In genomic region chr2:68251855-68252406, GRCh38 we compare ENCODE assay signal across 8 cellular contexts. TPM values are rescaled to one million over a fixed set of nuclear protein-coding genes. Genes with fewer than 3 reads are reported as not detected.
DNase-seq lines count a peak whose midpoint lies in the region; ATAC-seq and TF ChIP-seq lines count a peak whose summit lies in the region.

No MANE protein-coding gene starts in this region.

- DNase-seq in HuH-7.5 (ENCODE audit: low spot score) (peak; percentile 10), activated T-cell treated with anti-CD3 and anti-CD28 coated beads for 24 hours (ENCODE audit: low read depth) (peak; percentile 17), erythroblast (lab: John Stamatoyannopoulos, UW) (peak; percentile 67 to 80), neural progenitor cell (ENCODE audit: low spot score) (peak; percentile 72), thoracic aorta (ENCODE audit: low spot score) (no peak), NCI-H1436 treated with DMSO at 0.1 percent for 48 hours (lab: John Stamatoyannopoulos, UW) (no peak)

- peak; percentile 13 for ATAC-seq in GM19455 (IDR thresholded peaks at IDR 0.05; ENCODE audit: unreplicated experiment)
- ATAC-seq in thoracic aorta (ENCODE audit: insufficient number of reproducible peaks, low FRiP score, low read depth) = peak; percentile 17

- no peak for TF ChIP-seq POLR2A in erythroblast (IDR thresholded peaks at IDR 0.05; ENCODE audit: low read length)

- H3K27me3 ChIP-seq in BLaER1 treated with 17β-estradiol and CSF1 and Interleukin-3, amounts not matched to agents 10 nM and 100 nM = no peaks in the 10 kb centered on the region
- no peaks in the 10 kb centered on the region for H3K27me3 ChIP-seq in neural progenitor cell
- no peaks in the 10 kb centered on the region for H3K27me3 ChIP-seq in thoracic aorta (replicated peaks; ENCODE audit: insufficient read depth)

- H3K27me3 Mint-ChIP-seq in neural progenitor cell (ENCODE audit: insufficient read depth, low read depth) = peaks cover 4% of the 10 kb centered on the region

- no peaks in the 10 kb centered on the region for H3K36me3 Mint-ChIP-seq in neural progenitor cell

- H3K36me3 ChIP-seq in BLaER1 treated with 17β-estradiol and CSF1 and Interleukin-3, amounts not matched to agents 10 nM and 100 nM = peaks cover 0 to 20% (median 13%) of the 10 kb centered on the region in 11 experiments; a peak in 10 of 22 replicates
- H3K36me3 ChIP-seq in neural progenitor cell (no peaks in the 10 kb centered on the region), thoracic aorta (no peaks in the 10 kb centered on the region)

- no peaks in the 10 kb centered on the region for H3K9me3 ChIP-seq in BLaER1 treated with 17β-estradiol and CSF1 and Interleukin-3, amounts not matched to agents 10 nM and 100 nM (replicated peaks in 1 of 11)
- H3K9me3 ChIP-seq in neural progenitor cell (ENCODE audit: low read depth) = no peaks in the 10 kb centered on the region
- H3K9me3 ChIP-seq in thoracic aorta = no peaks in the 10 kb centered on the region

- no peak overlapping the region for H3K27ac Mint-ChIP-seq in neural progenitor cell

- H3K9me3 Mint-ChIP-seq in neural progenitor cell = no peaks in the 10 kb centered on the region

- peaks cover 40 to 42% (median 40%) of the 10 kb centered on the region in 11 experiments for H4K20me1 ChIP-seq in BLaER1 treated with 17β-estradiol and CSF1 and Interleukin-3, amounts not matched to agents 10 nM and 100 nM
- H4K20me1 ChIP-seq in neural progenitor cell (ENCODE audit: low read depth) = peaks cover 44% of the 10 kb centered on the region

- H3K27ac ChIP-seq in BLaER1 treated with 17β-estradiol and CSF1 and Interleukin-3, amounts not matched to agents 10 nM and 100 nM = peak overlapping the region; percentile 93 to 99 (median 95)
- H3K27ac ChIP-seq in neural progenitor cell (peak overlapping the region; percentile 98), thoracic aorta (peak overlapping the region; percentile 84 to 92)

- peaks cover 38 to 55% (median 54%) of the 10 kb centered on the region in 10 experiments for H3K4me1 ChIP-seq in BLaER1 treated with 17β-estradiol and CSF1 and Interleukin-3, amounts not matched to agents 10 nM and 100 nM
- peaks cover 39% of the 10 kb centered on the region for H3K4me1 ChIP-seq in neural progenitor cell
- peaks cover 45 to 51% of the 10 kb centered on the region in 2 donors for H3K4me1 ChIP-seq in thoracic aorta (ENCODE audit: control insufficient read depth in 1 of 2, low read depth in 2 of 2)

- peak overlapping the region; percentile 96 to 99 (median 97) for H3K9ac ChIP-seq in BLaER1 treated with 17β-estradiol and CSF1 and Interleukin-3, amounts not matched to agents 10 nM and 100 nM
- peak overlapping the region; percentile 83 for H3K9ac ChIP-seq in neural progenitor cell

- H3K79me2 ChIP-seq in neural progenitor cell (ENCODE audit: low read depth) = peaks cover 67% of the 10 kb centered on the region

- H3K4me1 Mint-ChIP-seq in neural progenitor cell = peaks cover 31% of the 10 kb centered on the region

- peak overlapping the region in 9 of 11 experiments; percentile 81 to 95 (median 89); a peak in 12 of 22 replicates for H3K4me2 ChIP-seq in BLaER1 treated with 17β-estradiol and CSF1 and Interleukin-3, amounts not matched to agents 10 nM and 100 nM
- H3K4me2 ChIP-seq in neural progenitor cell = peak overlapping the region; percentile 74

- TF ChIP-seq CTCF in neural progenitor cell (IDR thresholded peaks at IDR 0.05) (no peak), thoracic aorta (IDR thresholded peaks at IDR 0.05) (no peak)

- peaks cover 17% of the 10 kb centered on the region for H3F3A ChIP-seq in neural progenitor cell (ENCODE audit: low read depth)

- H3K4me3 Mint-ChIP-seq in neural progenitor cell = peak overlapping the region; percentile 87

- H3K4me3 ChIP-seq in BLaER1 treated with 17β-estradiol and CSF1 and Interleukin-3, amounts not matched to agents 10 nM and 100 nM = peak overlapping the region; percentile 78 to 96 (median 86)
- H3K4me3 ChIP-seq in neural progenitor cell (peak overlapping the region; percentile 96), thoracic aorta (peak overlapping the region; percentile 93)

- H2AFZ ChIP-seq in neural progenitor cell (replicated peaks) = no peak overlapping the region

RNA-seq across cellular contexts. Expression of gene PPP3R1, which starts 0.4 kb away (rescaled TPM):
- total RNA-seq in neural progenitor cell (ENCODE audit: low replicate concordance) = 29.1 and 41.4 TPM in 2 replicates
- 10 to 100 TPM; 27.1 to 39.3 TPM for total RNA-seq in thoracic aorta

Comparison
In these comparisons a context has a peak if more than half of its experiments do, and no peak if none do; other contexts are left out.
1. DNase-seq: peak in HuH-7.5 (single experiment), activated T-cell treated with anti-CD3 and anti-CD28 coated beads for 24 hours (single experiment), erythroblast (2 of 2) and neural progenitor cell (single experiment); none in thoracic aorta (single experiment) and NCI-H1436 treated with DMSO at 0.1 percent for 48 hours (single experiment).
2. Peak in every context shown above with its lines, with median percentiles within 50 percentile points of each other: H3K27ac ChIP-seq and H3K4me3 ChIP-seq.